In the genomic region with DNA sequence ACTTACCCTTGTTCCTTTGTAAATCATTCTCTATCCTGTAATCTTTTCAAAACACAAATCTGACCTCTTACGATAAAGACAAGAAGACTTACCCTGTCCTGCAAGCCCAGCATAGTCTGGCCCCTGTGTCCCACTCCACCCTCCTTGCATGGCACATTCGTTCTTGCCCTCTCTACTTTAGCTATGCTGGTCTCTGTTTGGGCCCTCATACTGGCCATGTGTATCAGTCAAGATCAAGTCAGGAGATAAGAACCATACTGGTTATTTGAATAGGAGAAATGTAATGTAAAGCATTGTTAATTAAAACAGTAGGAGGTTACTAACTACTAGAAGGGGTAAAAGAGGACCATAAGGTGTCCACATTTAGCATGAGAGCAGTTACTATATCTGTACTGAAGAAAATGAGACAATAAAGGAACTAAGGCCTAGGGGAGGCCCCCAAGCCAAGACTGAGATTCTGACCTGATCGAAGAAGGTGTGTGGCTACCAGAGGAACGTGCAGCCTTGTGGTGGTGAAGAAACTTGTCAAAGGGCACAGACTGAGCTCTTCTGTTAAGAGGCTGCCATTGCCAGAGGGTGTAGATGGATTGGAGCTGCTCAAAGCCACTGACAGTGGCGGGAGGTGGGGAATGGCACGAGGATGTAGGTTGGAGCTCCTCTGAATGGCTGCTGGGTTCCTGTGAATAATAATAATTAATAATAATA, we compare ENCODE assay signal across 23 cellular contexts.
DNase-seq lines count a peak whose midpoint lies in the region; ATAC-seq, FAIRE-seq and TF ChIP-seq lines count a peak whose summit lies in the region.
"Had no signal": no experiment of that assay in that cellular context is flagged by ENCODE, and none has a peak within 500 bp of the region (broad histone marks: within the 10 kb centered on the region; RNA-seq: fewer than 3 reads in every experiment).

No MANE protein-coding gene starts in this region.

- no peaks in the 10 kb centered on the region for H3K79me2 ChIP-seq in HepG2 (ENCODE audit: insufficient read depth, low read length)

- DNase-seq in HepG2 (ENCODE audit: low spot score) (no peak), right lobe of liver (no peak), mesothelial cell of epicardium (ENCODE audit: low spot score in 2 of 2, unreplicated experiment in 2 of 2) (no peak), breast epithelium (ENCODE audit: low spot score in 2 of 2) (no peak), iPS-NIHi7 (ENCODE audit: extremely low spot score) (no peak)
- no peak for DNase-seq in activated T-cell treated with anti-CD3 and anti-CD28 coated beads, Interleukin-2, amount 50 U/mL, for 48 hours
- DNase-seq: activated CD4-positive, alpha-beta T cell treated with anti-CD3 and anti-CD28 coated beads, Interleukin-2, amount 50 U/mL, for 48 hours; amygdala; DMS 273 treated with DMSO at 0.1 percent for 48 hours; effector memory CD8-positive, alpha-beta T cell; hippocampal formation; kidney glomerular epithelial cell; mucosa of descending colon; NCI-H187; NCI-H510A treated with DMSO at 0.1 percent for 48 hours; nucleus accumbens; OCI-M1; tibial artery had no signal

- H3K4me1 ChIP-seq in HepG2 (ENCODE audit: insufficient read depth, low read length) (no peaks in the 10 kb centered on the region), right lobe of liver (no peaks in the 10 kb centered on the region), breast epithelium (no peaks in the 10 kb centered on the region)
- H3K4me1 ChIP-seq: BLaER1 had no signal

- FAIRE-seq in HepG2 (lab: Jason Lieb, UNC): no peak

- no peak overlapping the region for H2AFZ ChIP-seq in HepG2 (ENCODE audit: low read length)

- no peak for TF ChIP-seq CTCF in HepG2 (CRISPR knock-in tag; IDR thresholded peaks at IDR 0.05)
- TF ChIP-seq CTCF in right lobe of liver (IDR thresholded peaks at IDR 0.05): no peak
- TF ChIP-seq CTCF in mesothelial cell of epicardium (IDR thresholded peaks at IDR 0.05; ENCODE audit: unreplicated experiment): no peak
- no peak for TF ChIP-seq CTCF in breast epithelium (IDR thresholded peaks at IDR 0.05)

- no peak overlapping the region for H3K27ac Mint-ChIP-seq in mesothelial cell of epicardium
- H3K27ac Mint-ChIP-seq: activated T-helper 1 cell treated with anti-CD3 and anti-CD28 coated beads, Interleukin-12 subunit alpha, Interleukin-12 subunit beta, Interleukin-2, Interleukin-4 antibody, amounts not matched to agents 30 ng/mL and 10 ng/mL and 1 ng/mL, durations not matched to agents 14 hours and 24 hours and 36 hours; effector memory CD8-positive, alpha-beta T cell had no signal

- in situ Hi-C loops in HepG2 (cut with HindIII; ENCODE audit: extremely low pct_ligation_motif_present, low pct_unique_long_range_greater_than_20kb): no loop called here

- POLR2A ChIA-PET in HepG2 (lab: Yijun Ruan, JAX): no interaction called here

- no peaks in the 10 kb centered on the region for H3K9me3 Mint-ChIP-seq in mesothelial cell of epicardium
- H3K9me3 Mint-ChIP-seq: activated T-helper 1 cell treated with anti-CD3 and anti-CD28 coated beads, Interleukin-12 subunit alpha, Interleukin-12 subunit beta, Interleukin-2, Interleukin-4 antibody, amounts not matched to agents 30 ng/mL and 10 ng/mL and 1 ng/mL, durations not matched to agents 14 hours and 24 hours and 36 hours; effector memory CD8-positive, alpha-beta T cell had no signal

- H3K27ac ChIP-seq in HepG2 (ENCODE audit: extremely low read length, insufficient read depth, low read length) (no peak overlapping the region), right lobe of liver (no peak overlapping the region), breast epithelium (no peak overlapping the region)
- H3K27ac ChIP-seq: 22Rv1, BLaER1, tibial artery had no signal

- H3K36me3 Mint-ChIP-seq in mesothelial cell of epicardium: peaks cover 20% of the 10 kb centered on the region

- ATAC-seq in HepG2 (peak; percentile 49), right lobe of liver (no peak), HG02623 (IDR thresholded peaks at IDR 0.05; ENCODE audit: unreplicated experiment) (peak; percentile 47), HG03354 (IDR thresholded peaks at IDR 0.05; ENCODE audit: poor library complexity, severe bottlenecking, unreplicated experiment) (peak; percentile 68)
- ATAC-seq: effector memory CD8-positive, alpha-beta T cell had no signal

- CTCF ChIA-PET in HepG2 (lab: Yijun Ruan, JAX; ENCODE audit: low intra/inter-chr PET ratio, low total read pairs): no interaction called here

- no peak overlapping the region for H3K9ac ChIP-seq in HepG2 (ENCODE audit: insufficient read depth, low read depth, low read length)
- H3K9ac ChIP-seq: BLaER1 had no signal

- H3K4me3 ChIP-seq in HepG2 (replicated peaks in 1 of 3; ENCODE audit: insufficient read depth in 1 of 3, low read depth in 2 of 3, low read length in 3 of 3) (no peak overlapping the region), right lobe of liver (no peak overlapping the region), breast epithelium (no peak overlapping the region)
- H3K4me3 ChIP-seq: BLaER1, mucosa of descending colon, tibial artery had no signal

- H3K36me3 ChIP-seq in HepG2 (replicated peaks in 1 of 2; ENCODE audit: control insufficient read depth in 1 of 2, insufficient read depth in 2 of 2, low read length in 2 of 2) (peaks cover 24 to 67% of the 10 kb centered on the region in 2 experiments), right lobe of liver (no peaks in the 10 kb centered on the region), breast epithelium (no peaks in the 10 kb centered on the region)

- H3K27me3 ChIP-seq in HepG2 (ENCODE audit: control insufficient read depth in 1 of 2, insufficient read depth in 2 of 2, low read length in 2 of 2) (no peaks in the 10 kb centered on the region), right lobe of liver (no peaks in the 10 kb centered on the region), breast epithelium (no peaks in the 10 kb centered on the region)
- H3K27me3 ChIP-seq: BLaER1, tibial artery had no signal

- no peak for TF ChIP-seq EP300 in HepG2 (IDR thresholded peaks at IDR 0.05; ENCODE audit: low read depth in 2 of 2, low read length in 2 of 2)
- no peak for TF ChIP-seq EP300 in HepG2 (CRISPR knock-in tag; IDR thresholded peaks at IDR 0.05; ENCODE audit: borderline replicate concordance)

- TF ChIP-seq POLR2A in HepG2 (IDR thresholded peaks at IDR 0.05; ENCODE audit: insufficient read depth in 1 of 2, low read depth in 2 of 2, low read length in 2 of 2) (no peak), right lobe of liver (IDR thresholded peaks at IDR 0.05) (no peak), breast epithelium (IDR thresholded peaks at IDR 0.05) (no peak)

- H4K20me1 ChIP-seq in HepG2 (ENCODE audit: insufficient read depth, low read length): no peaks in the 10 kb centered on the region
- H4K20me1 ChIP-seq: BLaER1 had no signal

- intact Hi-C loops in HepG2 (cut with micrococcal nuclease; ENCODE audit: unreplicated experiment) (no loop called here), right lobe of liver (cut with DNase I) (no loop called here), breast epithelium (cut with DNase I; ENCODE audit: low total_unique reads) (no loop called here)

- no peak overlapping the region for H3K4me2 ChIP-seq in HepG2 (ENCODE audit: low read depth, low read length)
- H3K4me2 ChIP-seq: BLaER1 had no signal

- no peaks in the 10 kb centered on the region for H3K9me3 ChIP-seq in HepG2 (ENCODE audit: low read length)
- no peaks in the 10 kb centered on the region for H3K9me3 ChIP-seq in right lobe of liver
- H3K9me3 ChIP-seq in breast epithelium: no peaks in the 10 kb centered on the region
- H3K9me3 ChIP-seq: BLaER1, mucosa of descending colon, tibial artery had no signal

- no peak for TF ChIP-seq RAD21 in HepG2 (CRISPR knock-in tag; IDR thresholded peaks at IDR 0.05)

- 97% methylated on average over 6 of the region's 6 CpGs for WGBS in HepG2 (ENCODE audit: low lambda C conversion rate)
- WGBS in right lobe of liver (ENCODE audit: insufficient coverage, low coverage, low lambda C conversion rate, missing lambda C conversion rate): 95% methylated on average over 4 of the region's 6 CpGs

- H3K4me1 Mint-ChIP-seq in mesothelial cell of epicardium: peaks cover 7% of the 10 kb centered on the region

- H3K27me3 Mint-ChIP-seq in mesothelial cell of epicardium (ENCODE audit: low read depth): no peaks in the 10 kb centered on the region
- H3K27me3 Mint-ChIP-seq: effector memory CD8-positive, alpha-beta T cell had no signal

- no peak overlapping the region for H3K4me3 Mint-ChIP-seq in mesothelial cell of epicardium
- H3K4me3 Mint-ChIP-seq: activated T-helper 1 cell treated with anti-CD3 and anti-CD28 coated beads, Interleukin-12 subunit alpha, Interleukin-12 subunit beta, Interleukin-2, Interleukin-4 antibody, amounts not matched to agents 30 ng/mL and 10 ng/mL and 1 ng/mL, durations not matched to agents 14 hours and 24 hours and 36 hours; effector memory CD8-positive, alpha-beta T cell had no signal

- BruUV-seq in HepG2 (replicated peaks; lab: Mats Ljungman, UMichigan): no TSS peak

TF ChIP-seq in HepG2, 621 proteins besides CTCF, POLR2A, EP300 and RAD21:
- TF ChIP-seq AGO2 (optimal IDR thresholded peaks at IDR 0.05; ENCODE audit: low read depth, low read length): peak; percentile 37
- TF ChIP-seq RBM22 (optimal IDR thresholded peaks at IDR 0.05; ENCODE audit: low read length): peak; percentile 98
- TF ChIP-seq POLR2G (IDR thresholded peaks at IDR 0.05; ENCODE audit: low read depth, low read length): peak; percentile 37; the same call in 1 of the 2 replicates
- no peak for TF ChIP-seq ZNF121 (CRISPR knock-in tag; IDR thresholded peaks at IDR 0.05)

Comparison
In these comparisons a context has a peak if more than half of its experiments do, and no peak if none do; other contexts are left out.
1. ATAC-seq: peak in HepG2 (single experiment), HG02623 (single experiment) and HG03354 (single experiment); none in right lobe of liver (0 of 4).